8 cellular contexts compared by ENCODE assay signal in genomic region chr19:44002566-44003460, GRCh38. TPM values are rescaled to one million over a fixed set of nuclear protein-coding genes. Genes with fewer than 3 reads are reported as not detected.
DNase-seq lines count a peak whose midpoint lies in the region; ATAC-seq and TF ChIP-seq lines count a peak whose summit lies in the region.

TSS of gene ZNF230 (plus strand) at chr19:44002957. CDS start at chr19:44007079, 4,122 bp downstream.

- intact Hi-C loops in mucosa of descending colon (cut with DNase I, micrococcal nuclease) = no loop called here

- under 1% methylated on average over 48 of the region's 48 CpGs for WGBS in HUES64

- peaks cover 13% of the 10 kb centered on the region for H3K79me2 ChIP-seq in OCI-LY3 (ENCODE audit: low read length)

- H3K27me3 ChIP-seq in HUES64 (ENCODE audit: insufficient read depth, low read length) (no peaks in the 10 kb centered on the region), OCI-LY3 (ENCODE audit: low read depth, low read length) (no peaks in the 10 kb centered on the region)

- DNase-seq in DMS 273 treated with DMSO at 0.1 percent for 48 hours (lab: John Stamatoyannopoulos, UW) = peak; percentile 93
- DNase-seq in activated T-cell treated with anti-CD3 and anti-CD28 coated beads for 4 hours = peak; percentile 75
- peak; percentile 78 for DNase-seq in epithelial cell of prostate (ENCODE audit: low read depth, low spot score)
- peak; percentile 84 to 96 (median 91) for DNase-seq in mucosa of descending colon
- peak; percentile 50 to 68 for DNase-seq in stimulated activated CD8-positive, alpha-beta memory T cell treated with anti-CD3 and anti-CD28 coated beads, Interleukin-4, amount 100 ng/mL, for 1 hour (ENCODE audit: low read depth in 2 of 2, low spot score in 1 of 2)

- H3K27ac ChIP-seq in HUES64 (ENCODE audit: low read depth, low read length) (no peak within 1 kb of the TSS), OCI-LY3 (ENCODE audit: low read length) (peak within 1 kb of the TSS; percentile 79), epithelial cell of prostate (peak within 1 kb of the TSS; percentile 17)

- ATAC-seq in GM21515 (IDR thresholded peaks at IDR 0.05; ENCODE audit: unreplicated experiment) (peak; percentile 81), mucosa of descending colon (peak; percentile 100)

- no peak for TF ChIP-seq CTCF in OCI-LY3 (IDR thresholded peaks at IDR 0.05; ENCODE audit: low read depth, low read length)
- TF ChIP-seq CTCF in mucosa of descending colon (IDR thresholded peaks at IDR 0.05) = no peak

- H2AFZ ChIP-seq in OCI-LY3 (ENCODE audit: low read depth, low read length) = peak within 1 kb of the TSS; percentile 100

- H4K20me1 ChIP-seq in OCI-LY3 (ENCODE audit: insufficient read depth, low read length) = no peaks in the 10 kb centered on the region

- peak within 1 kb of the TSS; percentile 93 for H3K4me2 ChIP-seq in OCI-LY3 (ENCODE audit: low read length)

- H3K36me3 ChIP-seq in HUES64 (ENCODE audit: insufficient read depth, low read length) = no peaks in the 10 kb centered on the region
- peaks cover 22% of the 10 kb centered on the region for H3K36me3 ChIP-seq in OCI-LY3 (replicated peaks; ENCODE audit: low read depth, low read length)
- no peaks in the 10 kb centered on the region for H3K36me3 ChIP-seq in mucosa of descending colon (ENCODE audit: low read depth)

- H3K9me3 ChIP-seq in HUES64 (ENCODE audit: insufficient read depth, low read depth, low read length) (no peaks in the 10 kb centered on the region), OCI-LY3 (ENCODE audit: insufficient read depth, low read length) (peaks cover 7% of the 10 kb centered on the region), mucosa of descending colon (peaks cover 19% of the 10 kb centered on the region)

- H3K9ac ChIP-seq in HUES64 (ENCODE audit: low read depth, low read length) = peak within 1 kb of the TSS; percentile 64
- H3K9ac ChIP-seq in OCI-LY3 (ENCODE audit: low read length) = peak within 1 kb of the TSS; percentile 95

- H3K4me3 ChIP-seq in HUES64 (ENCODE audit: low read length) (peak within 1 kb of the TSS; percentile 74), OCI-LY3 (ENCODE audit: low read length) (peak within 1 kb of the TSS; percentile 93), mucosa of descending colon (peak within 1 kb of the TSS; percentile 80)

- H3K4me1 ChIP-seq in HUES64 (ENCODE audit: insufficient read depth, low read length) (no peaks in the 10 kb centered on the region; the same call in 1 of the 2 replicates), OCI-LY3 (ENCODE audit: low read length) (peaks cover 11% of the 10 kb centered on the region), mucosa of descending colon (ENCODE audit: low read depth) (peaks cover 11% of the 10 kb centered on the region)

RNA-seq across cellular contexts. Expression of gene ZNF230, which starts in this region (rescaled TPM):
- 2.1 TPM for polyA plus RNA-seq in HUES64 (2013, experiment 1 of 2)
- 1.5 TPM for polyA plus RNA-seq in HUES64 (2013, experiment 2 of 2)
- total RNA-seq in mucosa of descending colon = 1 to 10 TPM; 3.2 to 5.2 (median 3.8) TPM
